Comparison of ENCODE assay signal across 8 cellular contexts in the genomic region with DNA sequence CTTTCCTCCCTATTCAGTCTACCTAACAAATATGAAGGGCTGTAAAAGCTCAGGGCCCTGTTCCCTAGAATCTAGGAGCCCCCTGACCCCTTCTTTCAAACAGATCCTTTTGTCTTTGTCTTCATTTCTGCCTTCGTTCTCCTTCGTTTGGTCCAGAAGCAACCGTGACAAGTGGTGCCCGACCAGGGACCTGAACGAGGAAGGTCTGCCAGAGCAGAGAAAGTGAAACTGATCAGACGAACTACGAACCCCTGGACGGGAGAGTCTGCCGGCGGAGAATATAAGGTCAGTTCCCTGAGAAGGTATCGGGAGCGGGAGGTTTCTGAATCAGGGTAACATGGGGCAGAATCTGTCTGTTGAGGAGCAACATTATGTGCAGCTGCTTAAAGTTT. TPM values are rescaled to one million over a fixed set of nuclear protein-coding genes. Genes with fewer than 3 reads are reported as not detected.
DNase-seq lines count a peak whose midpoint lies in the region; ATAC-seq and TF ChIP-seq lines count a peak whose summit lies in the region.

No MANE protein-coding gene starts in this region.

- H3K9me3 Mint-ChIP-seq in CD14-positive monocyte: peaks cover 22 to 51% (median 40%) of the 10 kb centered on the region in 7 donors

- H3K4me1 Mint-ChIP-seq in CD14-positive monocyte: peaks cover 16% of the 10 kb centered on the region

- H3K27me3 Mint-ChIP-seq in CD14-positive monocyte (ENCODE audit: low read depth in 3 of 3): peaks cover 0 to 2% (median 2%) of the 10 kb centered on the region in 3 donors

- H3K4me1 ChIP-seq in mammary epithelial cell (ENCODE audit: insufficient read depth, low read length) (peaks cover 3% of the 10 kb centered on the region), mucosa of stomach (ENCODE audit: control insufficient read depth, insufficient read depth, low read length) (peaks cover 4% of the 10 kb centered on the region), foreskin keratinocyte (peaks cover 6% of the 10 kb centered on the region)

- peak overlapping the region; percentile 61 for H3K27ac ChIP-seq in mammary epithelial cell (ENCODE audit: insufficient read depth, low read depth, low read length)
- H3K27ac ChIP-seq in foreskin keratinocyte: no peak overlapping the region

- TF ChIP-seq CTCF in CD14-positive monocyte (IDR thresholded peaks at IDR 0.05): no peak
- TF ChIP-seq CTCF in mammary epithelial cell (conservative IDR thresholded peaks at IDR 0.05 in 1 of 2, IDR thresholded peaks at IDR 0.05 in 1 of 2; ENCODE audit: extremely low read depth in 1 of 2, insufficient read depth in 1 of 2, low read depth in 1 of 2, low read length in 2 of 2): no peak
- TF ChIP-seq CTCF in foreskin keratinocyte (conservative IDR thresholded peaks at IDR 0.05): no peak

- 75% methylated on average over 12 of the region's 12 CpGs for WGBS in mammary epithelial cell (ENCODE audit: low coverage, missing lambda C conversion rate)

- in situ Hi-C loops in mammary epithelial cell (cut with MboI; ENCODE audit: low sequenced_read_pairs in 2 of 2): no loop called here

- H3K4me3 Mint-ChIP-seq in CD14-positive monocyte: peak overlapping the region; percentile 91 to 99

- H3K9ac ChIP-seq in mammary epithelial cell (ENCODE audit: insufficient read depth, low read length): peak overlapping the region; percentile 75
- H3K9ac ChIP-seq in mucosa of stomach (ENCODE audit: low read length): peak overlapping the region; percentile 83

- CTCF ChIA-PET in mammary epithelial cell (lab: Charles Lee; ENCODE audit: low non-redundant PET): interaction anchor here (0.7 kb wide), 1 partner anchor 913 kb away, joined by 4 read pairs; no protein-coding TSS in a partner anchor

- peaks cover 16% of the 10 kb centered on the region for H3K36me3 ChIP-seq in mammary epithelial cell (ENCODE audit: insufficient read depth, low read length)
- H3K36me3 ChIP-seq in mucosa of stomach (ENCODE audit: control insufficient read depth, insufficient read depth, low read length): no peaks in the 10 kb centered on the region

- H3K4me2 ChIP-seq in mammary epithelial cell (ENCODE audit: insufficient read depth, low read depth, low read length): peak overlapping the region; percentile 70

- dilution Hi-C loops in mammary epithelial cell (cut with HindIII; ENCODE audit: low sequenced_read_pairs): no loop called here

- peaks cover 52 to 59% of the 10 kb centered on the region in 2 donors for H3K36me3 Mint-ChIP-seq in CD14-positive monocyte

- H3K9me3 ChIP-seq in mammary epithelial cell (replicated peaks; ENCODE audit: insufficient read depth, low read length) (no peaks in the 10 kb centered on the region), mucosa of stomach (ENCODE audit: control insufficient read depth, low read length) (no peaks in the 10 kb centered on the region)

- no TSS peak for BruUV-seq in mammary epithelial cell (replicated peaks; lab: Mats Ljungman, UMichigan)

- no peaks in the 10 kb centered on the region for H4K20me1 ChIP-seq in mammary epithelial cell (ENCODE audit: insufficient read depth, low read length)

- peak overlapping the region; percentile 96 for H2AFZ ChIP-seq in mammary epithelial cell (ENCODE audit: low read depth, low read length)

- H3K4me3 ChIP-seq in mammary epithelial cell (replicated peaks in 1 of 3; ENCODE audit: insufficient read depth in 1 of 3, low read depth in 2 of 3, low read length in 3 of 3) (peak overlapping the region; percentile 76 to 94 (median 92)), mucosa of stomach (ENCODE audit: low read length) (peak overlapping the region; percentile 94)

- no peak for ATAC-seq in HG03469 (IDR thresholded peaks at IDR 0.05; ENCODE audit: unreplicated experiment)
- ATAC-seq in foreskin keratinocyte: no peak
- no peak for ATAC-seq in HG03196 (IDR thresholded peaks at IDR 0.05; ENCODE audit: unreplicated experiment)

- H3K79me2 ChIP-seq in mammary epithelial cell (ENCODE audit: insufficient read depth, low read length): peaks cover 50% of the 10 kb centered on the region

- DNase-seq in CD14-positive monocyte (ENCODE audit: low spot score) (no peak), LoVo (ENCODE audit: low spot score) (peak; percentile 16), mammary epithelial cell (peak; percentile 10), foreskin keratinocyte (no peak), SHP77 (lab: John Stamatoyannopoulos, UW) (no peak)

- H3K27ac Mint-ChIP-seq in CD14-positive monocyte: peak overlapping the region in 6 of 7 donors; percentile 97 to 99 (median 98)

- H3K27me3 ChIP-seq in mammary epithelial cell (ENCODE audit: insufficient read depth, low read length) (no peaks in the 10 kb centered on the region), mucosa of stomach (ENCODE audit: control insufficient read depth, insufficient read depth, low read length) (no peaks in the 10 kb centered on the region), foreskin keratinocyte (no peaks in the 10 kb centered on the region)

- intact Hi-C loops in CD14-positive monocyte (cut with micrococcal nuclease) (loop anchor here (2.0 to 10.0 kb wide), 4 partner anchors 21 to 301 kb away; a partner anchor contains a TSS), mammary epithelial cell (cut with micrococcal nuclease) (loop anchor here (1.0 to 5.0 kb wide), 2 partner anchors 21 to 81 kb away; a partner anchor contains a TSS)

RNA-seq across cellular contexts. Expression of a gene that starts 0.8 kb away (rescaled TPM):
- polyA plus RNA-seq in CD14-positive monocyte (10 to 100 TPM; 34.6 to 38.8 TPM), mammary epithelial cell (41.5 TPM), foreskin keratinocyte (40.6 and 49.2 TPM in 2 replicates)
- total RNA-seq in mammary epithelial cell (10 to 100 TPM; 29.5 to 37.7 TPM), foreskin keratinocyte (36.1 and 37.2 TPM in 2 replicates)
- polyA minus RNA-seq in mammary epithelial cell: 20.2 TPM

RNA-seq across cellular contexts. Expression of a gene that starts 20.9 kb away (rescaled TPM):
- polyA plus RNA-seq in CD14-positive monocyte (under 1 TPM; 0.58 to 0.99 TPM), mammary epithelial cell (3.2 TPM), foreskin keratinocyte (1.0 and 1.3 TPM in 2 replicates)
- total RNA-seq in mammary epithelial cell (1 to 10 TPM; 3.2 to 3.7 TPM), foreskin keratinocyte (2.9 and 3.6 TPM in 2 replicates)
- 10.2 TPM for polyA minus RNA-seq in mammary epithelial cell

RNA-seq across cellular contexts. Expression of a gene that starts 27.2 kb away (rescaled TPM):
- polyA plus RNA-seq in CD14-positive monocyte: under 1 TPM; 0.05 to 0.25 TPM
- 10 to 100 TPM in 1 of 2 donors, 1 to 10 TPM in 1; 6.0 to 10.2 TPM for total RNA-seq in mammary epithelial cell
- polyA plus RNA-seq in mammary epithelial cell: 2.4 TPM
- polyA minus RNA-seq in mammary epithelial cell: 14.1 TPM
- total RNA-seq in foreskin keratinocyte: 4.8 and 5.2 TPM in 2 replicates
- polyA plus RNA-seq in foreskin keratinocyte: 0.71 and 0.85 TPM in 2 replicates

RNA-seq across cellular contexts. Expression of a gene that starts 47.4 kb away (rescaled TPM):
- polyA plus RNA-seq in CD14-positive monocyte: 10 to 100 TPM; 30.2 to 54.5 TPM
- total RNA-seq in mammary epithelial cell: 1 to 10 TPM; 2.0 to 9.6 TPM
- polyA plus RNA-seq in mammary epithelial cell: 7.5 TPM
- polyA minus RNA-seq in mammary epithelial cell: not detected
- 6.6 and 10.4 TPM in 2 replicates for total RNA-seq in foreskin keratinocyte
- polyA plus RNA-seq in foreskin keratinocyte: 11.4 and 14.9 TPM in 2 replicates

RNA-seq across cellular contexts. Expression of a gene that starts 56.6 kb away (rescaled TPM):
- under 1 TPM; 0.28 to 0.41 TPM for polyA plus RNA-seq in CD14-positive monocyte
- total RNA-seq in mammary epithelial cell: 1 to 10 TPM in 1 of 2 donors, under 1 TPM in 1; 0.83 to 1.1 TPM
- 0.35 TPM for polyA plus RNA-seq in mammary epithelial cell
- polyA minus RNA-seq in mammary epithelial cell: not detected
- 0.28 and 0.41 TPM in 2 replicates for total RNA-seq in foreskin keratinocyte
- polyA plus RNA-seq in foreskin keratinocyte: 0.33 and 0.43 TPM in 2 replicates

Comparison
In these comparisons a context has a peak if more than half of its experiments do, and no peak if none do; other contexts are left out.
1. DNase-seq: peak in LoVo (single experiment) and mammary epithelial cell (single experiment); none in CD14-positive monocyte (single experiment), foreskin keratinocyte (0 of 2) and SHP77 (0 of 2).